ENCODE assay signal across 19 cellular contexts in genomic region chr11:74714904-74715303, GRCh38. TPM values are rescaled to one million over a fixed set of nuclear protein-coding genes. Genes with fewer than 3 reads are reported as not detected.
DNase-seq lines count a peak whose midpoint lies in the region; ATAC-seq lines count a peak whose summit lies in the region.
"Had no signal": no experiment of that assay in that cellular context is flagged by ENCODE, and none has a peak within 500 bp of the region (broad histone marks: within the 10 kb centered on the region; RNA-seq: fewer than 3 reads in every experiment).

No MANE protein-coding gene starts in this region.

- H3K36me3 Mint-ChIP-seq in activated CD4-positive, alpha-beta memory T cell treated with anti-CD3 and anti-CD28 coated beads for 36 hours: no peaks in the 10 kb centered on the region
- H3K36me3 Mint-ChIP-seq in activated CD4-positive, alpha-beta memory T cell treated with anti-CD3 and anti-CD28 coated beads, Interleukin-2, amount 10 ng/mL, durations not matched to agents 7 days and 5 days (ENCODE audit: low read depth): no peaks in the 10 kb centered on the region
- no peaks in the 10 kb centered on the region for H3K36me3 Mint-ChIP-seq in memory B cell
- H3K36me3 Mint-ChIP-seq in stimulated activated naive CD8-positive, alpha-beta T cell treated with anti-CD3 and anti-CD28 coated beads, Interleukin-15, Interleukin-2, amounts not matched to agents 100 ng/mL and 50 ng/mL, for 24 hours (ENCODE audit: low read depth): no peaks in the 10 kb centered on the region
- H3K36me3 Mint-ChIP-seq: IgD-negative memory B cell had no signal

- no peak overlapping the region for H3K4me3 Mint-ChIP-seq in activated CD4-positive, alpha-beta memory T cell treated with anti-CD3 and anti-CD28 coated beads for 36 hours
- no peak overlapping the region for H3K4me3 Mint-ChIP-seq in activated CD4-positive, alpha-beta memory T cell treated with anti-CD3 and anti-CD28 coated beads, Interleukin-2, amount 10 ng/mL, durations not matched to agents 7 days and 5 days
- no peak overlapping the region for H3K4me3 Mint-ChIP-seq in memory B cell
- no peak overlapping the region for H3K4me3 Mint-ChIP-seq in stimulated activated naive CD8-positive, alpha-beta T cell treated with anti-CD3 and anti-CD28 coated beads, Interleukin-15, Interleukin-2, amounts not matched to agents 100 ng/mL and 50 ng/mL, for 24 hours
- H3K4me3 Mint-ChIP-seq: IgD-negative memory B cell had no signal

- DNase-seq in activated CD4-positive, alpha-beta memory T cell treated with anti-CD3 and anti-CD28 coated beads for 36 hours: peak; percentile 51
- DNase-seq in activated CD4-positive, alpha-beta memory T cell treated with anti-CD3 and anti-CD28 coated beads, Interleukin-2, amount 10 ng/mL, durations not matched to agents 7 days and 5 days: no peak
- peak; percentile 40 for DNase-seq in stimulated activated CD4-positive, alpha-beta T cell treated with anti-CD3 and anti-CD28 coated beads, Interleukin-15, amount 100 ng/mL, for 24 hours
- no peak for DNase-seq in stimulated activated CD4-positive, alpha-beta T cell treated with anti-CD3 and anti-CD28 coated beads, Interleukin-4, amount 100 ng/mL, for 1 hour
- DNase-seq in memory B cell (ENCODE audit: low spot score in 2 of 2): no peak
- no peak for DNase-seq in OCI-M2 (lab: John Stamatoyannopoulos, UW; ENCODE audit: unreplicated experiment)
- DNase-seq: BE2C, EL, MV-4-11, NCI-H1105 treated with DMSO at 0.1 percent for 48 hours, NCI-H2029 treated with DMSO at 0.1 percent for 48 hours, NCI-H226, NCI-H510A treated with DMSO at 0.1 percent for 48 hours, NCI-H748 treated with DMSO at 0.1 percent for 48 hours had no signal

- no peaks in the 10 kb centered on the region for H3K9me3 Mint-ChIP-seq in activated CD4-positive, alpha-beta memory T cell treated with anti-CD3 and anti-CD28 coated beads for 36 hours
- no peaks in the 10 kb centered on the region for H3K9me3 Mint-ChIP-seq in activated CD4-positive, alpha-beta memory T cell treated with anti-CD3 and anti-CD28 coated beads, Interleukin-2, amount 10 ng/mL, durations not matched to agents 7 days and 5 days
- H3K9me3 Mint-ChIP-seq in memory B cell: no peaks in the 10 kb centered on the region
- H3K9me3 Mint-ChIP-seq in stimulated activated naive CD8-positive, alpha-beta T cell treated with anti-CD3 and anti-CD28 coated beads, Interleukin-15, Interleukin-2, amounts not matched to agents 100 ng/mL and 50 ng/mL, for 24 hours: no peaks in the 10 kb centered on the region
- H3K9me3 Mint-ChIP-seq: IgD-negative memory B cell had no signal

- H3K27me3 Mint-ChIP-seq in activated CD4-positive, alpha-beta memory T cell treated with anti-CD3 and anti-CD28 coated beads for 36 hours: no peaks in the 10 kb centered on the region
- peaks cover 4% of the 10 kb centered on the region for H3K27me3 Mint-ChIP-seq in activated CD4-positive, alpha-beta memory T cell treated with anti-CD3 and anti-CD28 coated beads, Interleukin-2, amount 10 ng/mL, durations not matched to agents 7 days and 5 days
- H3K27me3 Mint-ChIP-seq in memory B cell: peaks cover 5% of the 10 kb centered on the region
- no peaks in the 10 kb centered on the region for H3K27me3 Mint-ChIP-seq in stimulated activated naive CD8-positive, alpha-beta T cell treated with anti-CD3 and anti-CD28 coated beads, Interleukin-15, Interleukin-2, amounts not matched to agents 100 ng/mL and 50 ng/mL, for 24 hours

- H3K27ac Mint-ChIP-seq in activated CD4-positive, alpha-beta memory T cell treated with anti-CD3 and anti-CD28 coated beads for 36 hours: no peak overlapping the region
- no peak overlapping the region for H3K27ac Mint-ChIP-seq in activated CD4-positive, alpha-beta memory T cell treated with anti-CD3 and anti-CD28 coated beads, Interleukin-2, amount 10 ng/mL, durations not matched to agents 7 days and 5 days
- peak overlapping the region; percentile 73 for H3K27ac Mint-ChIP-seq in memory B cell
- peak overlapping the region; percentile 49 for H3K27ac Mint-ChIP-seq in stimulated activated naive CD8-positive, alpha-beta T cell treated with anti-CD3 and anti-CD28 coated beads, Interleukin-15, Interleukin-2, amounts not matched to agents 100 ng/mL and 50 ng/mL, for 24 hours
- H3K27ac Mint-ChIP-seq: IgD-negative memory B cell had no signal

- intact Hi-C loops in activated CD4-positive, alpha-beta memory T cell treated with anti-CD3 and anti-CD28 coated beads for 36 hours (cut with micrococcal nuclease): no loop called here

- peaks cover 7% of the 10 kb centered on the region for H3K4me1 Mint-ChIP-seq in activated CD4-positive, alpha-beta memory T cell treated with anti-CD3 and anti-CD28 coated beads for 36 hours (ENCODE audit: low read depth)
- H3K4me1 Mint-ChIP-seq in activated CD4-positive, alpha-beta memory T cell treated with anti-CD3 and anti-CD28 coated beads, Interleukin-2, amount 10 ng/mL, durations not matched to agents 7 days and 5 days: no peaks in the 10 kb centered on the region
- peaks cover 2% of the 10 kb centered on the region for H3K4me1 Mint-ChIP-seq in memory B cell
- peaks cover 8% of the 10 kb centered on the region for H3K4me1 Mint-ChIP-seq in stimulated activated naive CD8-positive, alpha-beta T cell treated with anti-CD3 and anti-CD28 coated beads, Interleukin-15, Interleukin-2, amounts not matched to agents 100 ng/mL and 50 ng/mL, for 24 hours (ENCODE audit: low read depth)

- ATAC-seq in memory B cell (ENCODE audit: low read depth) (no peak), GM21576 (IDR thresholded peaks at IDR 0.05; ENCODE audit: unreplicated experiment) (no peak)
- ATAC-seq: A549 had no signal

- CTCF ChIA-PET in activated CD4-positive, alpha-beta memory T cell treated with anti-CD3 and anti-CD28 coated beads for 36 hours (lab: Charles Lee): interaction anchor here (1.4 to 1.9 kb wide), 3 partner anchors 12 to 25 kb away, joined by 6 to 13 read pairs (median 7); no protein-coding TSS in a partner anchor
- CTCF ChIA-PET in activated CD4-positive, alpha-beta memory T cell treated with anti-CD3 and anti-CD28 coated beads, Interleukin-2, amount 10 ng/mL, durations not matched to agents 7 days and 5 days (lab: Charles Lee): interaction anchor here (1.0 kb wide), 1 partner anchor 25 kb away, joined by 3 read pairs; no protein-coding TSS in a partner anchor

- POLR2A ChIA-PET in activated CD4-positive, alpha-beta memory T cell treated with anti-CD3 and anti-CD28 coated beads for 36 hours (lab: Charles Lee): no interaction called here
- POLR2A ChIA-PET in activated CD4-positive, alpha-beta memory T cell treated with anti-CD3 and anti-CD28 coated beads, Interleukin-2, amount 10 ng/mL, durations not matched to agents 7 days and 5 days (lab: Charles Lee): no interaction called here

RNA-seq across cellular contexts. Expression of gene CHRDL2, which starts 16.3 kb away (rescaled TPM):
- not detected for total RNA-seq in activated CD4-positive, alpha-beta memory T cell treated with anti-CD3 and anti-CD28 coated beads for 36 hours
- not detected for total RNA-seq in activated CD4-positive, alpha-beta memory T cell treated with anti-CD3 and anti-CD28 coated beads, Interleukin-2, amount 10 ng/mL, durations not matched to agents 7 days and 5 days
- total RNA-seq: H4 had no signal

RNA-seq across cellular contexts. Expression of gene RNF169, which starts 33.7 kb away (rescaled TPM):
- 10 to 100 TPM; 14.3 to 14.9 TPM for total RNA-seq in activated CD4-positive, alpha-beta memory T cell treated with anti-CD3 and anti-CD28 coated beads for 36 hours
- total RNA-seq in activated CD4-positive, alpha-beta memory T cell treated with anti-CD3 and anti-CD28 coated beads, Interleukin-2, amount 10 ng/mL, durations not matched to agents 7 days and 5 days: 10 to 100 TPM; 18.6 to 19.1 TPM

Comparison
In these comparisons a context has a peak if more than half of its experiments do, and no peak if none do; other contexts are left out.
1. DNase-seq: peak in activated CD4-positive, alpha-beta memory T cell treated with anti-CD3 and anti-CD28 coated beads for 36 hours (single experiment) and stimulated activated CD4-positive, alpha-beta T cell treated with anti-CD3 and anti-CD28 coated beads, Interleukin-15, amount 100 ng/mL, for 24 hours (single experiment); none in activated CD4-positive, alpha-beta memory T cell treated with anti-CD3 and anti-CD28 coated beads, Interleukin-2, amount 10 ng/mL, durations not matched to agents 7 days and 5 days (single experiment), stimulated activated CD4-positive, alpha-beta T cell treated with anti-CD3 and anti-CD28 coated beads, Interleukin-4, amount 100 ng/mL, for 1 hour (single experiment), memory B cell (0 of 2) and OCI-M2 (single experiment).
2. H3K27ac Mint-ChIP-seq: peak in memory B cell (single experiment) and stimulated activated naive CD8-positive, alpha-beta T cell treated with anti-CD3 and anti-CD28 coated beads, Interleukin-15, Interleukin-2, amounts not matched to agents 100 ng/mL and 50 ng/mL, for 24 hours (single experiment); none in activated CD4-positive, alpha-beta memory T cell treated with anti-CD3 and anti-CD28 coated beads for 36 hours (single experiment) and activated CD4-positive, alpha-beta memory T cell treated with anti-CD3 and anti-CD28 coated beads, Interleukin-2, amount 10 ng/mL, durations not matched to agents 7 days and 5 days (single experiment).